Comparison of ENCODE assay signal across 1 cellular context in the genomic region with DNA sequence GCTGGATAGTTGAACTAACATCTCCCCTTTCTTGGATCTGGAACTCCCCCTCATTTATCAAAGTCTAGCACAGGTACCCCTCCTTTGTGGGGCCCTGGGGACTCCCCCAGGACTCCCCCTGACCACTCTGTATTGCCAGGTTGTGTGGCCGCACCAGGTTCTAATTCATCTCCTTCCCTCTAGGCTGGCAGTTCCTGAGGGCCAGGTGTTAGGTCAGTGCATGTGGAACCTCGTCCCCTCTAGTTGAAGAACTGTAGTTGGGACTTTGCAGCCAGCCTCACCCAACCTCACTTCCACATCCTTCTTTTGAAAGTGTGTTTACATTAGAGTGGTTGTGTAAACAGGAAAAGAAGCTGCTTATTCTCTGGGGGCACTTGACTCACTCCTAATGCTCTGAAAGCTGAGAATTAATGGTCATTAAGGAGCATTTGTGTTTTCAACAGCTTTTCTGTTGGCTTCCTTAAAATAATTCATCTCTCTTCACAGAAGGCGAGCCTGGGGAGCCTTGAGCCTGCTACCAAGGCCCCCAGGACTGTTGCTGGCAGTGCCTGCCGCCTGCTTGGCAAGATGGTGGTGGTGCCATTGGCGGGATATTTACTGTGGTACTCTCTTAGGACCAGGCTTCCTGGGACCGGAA.
A peak's percentile ranks its signal among the peaks of the same experiment; 100 is the strongest.
TF ChIP-seq lines count a peak whose summit lies in the region.

No MANE protein-coding gene starts in this region.

TF ChIP-seq in HepG2, 621 proteins besides CTCF, POLR2A, EP300 and RAD21 (continued from another document and continues in another):
- TF ChIP-seq MAZ (IDR thresholded peaks at IDR 0.05; ENCODE audit: borderline replicate concordance, low read depth, low read length) (peak; percentile 64; the same call in 1 of the 2 replicates), MAZ (CRISPR knock-in tag; IDR thresholded peaks at IDR 0.05; ENCODE audit: low read depth) (no peak), CREB1 (IDR thresholded peaks at IDR 0.05) (no peak), CREB1 (CRISPR knock-in tag; IDR thresholded peaks at IDR 0.05) (peak; percentile 50; the same call in 1 of the 2 replicates), ZNF30 (CRISPR knock-in tag; IDR thresholded peaks at IDR 0.05) (0 out of 2 replicates have a peak, but pooled peaks have one; percentile 43), ZNF556 (CRISPR knock-in tag; IDR thresholded peaks at IDR 0.05; ENCODE audit: borderline replicate concordance) (0 out of 2 replicates have a peak, but pooled peaks have one; percentile 48), NFKB2 (CRISPR knock-in tag; IDR thresholded peaks at IDR 0.05; ENCODE audit: borderline replicate concordance) (peak; percentile 49; the same call in 1 of the 2 replicates), MXD4 (CRISPR knock-in tag; IDR thresholded peaks at IDR 0.05) (no peak), SOX13 (IDR thresholded peaks at IDR 0.05) (0 out of 2 replicates have a peak, but pooled peaks have one; percentile 27), SOX13 (CRISPR knock-in tag; conservative IDR thresholded peaks at IDR 0.05 in 1 of 2, IDR thresholded peaks at IDR 0.05 in 1 of 2) (no peak), GFI1 (CRISPR knock-in tag; IDR thresholded peaks at IDR 0.05; ENCODE audit: borderline replicate concordance) (no peak), SIX4 (CRISPR knock-in tag; IDR thresholded peaks at IDR 0.05) (no peak), PAF1 (CRISPR knock-in tag; IDR thresholded peaks at IDR 0.05) (no peak), POGZ (CRISPR knock-in tag; IDR thresholded peaks at IDR 0.05) (no peak), ZNF781 (CRISPR knock-in tag; IDR thresholded peaks at IDR 0.05; ENCODE audit: borderline replicate concordance, not compliant biosample characterization) (no peak), ZNF530 (CRISPR knock-in tag; IDR thresholded peaks at IDR 0.05; ENCODE audit: low read depth) (no peak), SRSF1 (optimal IDR thresholded peaks at IDR 0.05; ENCODE audit: low read depth, low read length) (no peak), ZNF572 (CRISPR knock-in tag; IDR thresholded peaks at IDR 0.05) (no peak), EED (CRISPR knock-in tag; IDR thresholded peaks at IDR 0.05) (no peak), ELF3 (CRISPR knock-in tag; IDR thresholded peaks at IDR 0.05) (peak; percentile 83), SMC3 (IDR thresholded peaks at IDR 0.05; ENCODE audit: low read length) (no peak; the same call in 1 of the 2 replicates), CHCHD3 (CRISPR knock-in tag; IDR thresholded peaks at IDR 0.05) (no peak), JDP2 (CRISPR knock-in tag; IDR thresholded peaks at IDR 0.05; ENCODE audit: borderline replicate concordance) (no peak), NFATC3 (CRISPR knock-in tag; IDR thresholded peaks at IDR 0.05) (no peak), SAFB2 (CRISPR knock-in tag; IDR thresholded peaks at IDR 0.05; ENCODE audit: borderline replicate concordance, low read depth) (no peak), ZNF350 (CRISPR knock-in tag; IDR thresholded peaks at IDR 0.05; ENCODE audit: borderline replicate concordance, low read depth) (peak; percentile 13; the same call in 1 of the 2 replicates), FOXA1 (IDR thresholded peaks at IDR 0.05) (peak; percentile 89), FOXA1 (CRISPR knock-in tag; IDR thresholded peaks at IDR 0.05) (peak; percentile 96), GABPB1 (CRISPR knock-in tag; IDR thresholded peaks at IDR 0.05) (peak; percentile 19; the same call in 1 of the 2 replicates), CREM (IDR thresholded peaks at IDR 0.05) (peak; percentile 22; the same call in 1 of the 2 replicates), CREM (CRISPR knock-in tag; IDR thresholded peaks at IDR 0.05) (no peak), POLR2G (IDR thresholded peaks at IDR 0.05; ENCODE audit: low read depth, low read length) (0 out of 2 replicates have a peak, but pooled peaks have one; percentile 45), DPF2 (CRISPR knock-in tag; IDR thresholded peaks at IDR 0.05; ENCODE audit: borderline replicate concordance, low read depth) (peak; percentile 61; the same call in 1 of the 2 replicates), SUZ12 (IDR thresholded peaks at IDR 0.05; ENCODE audit: low read depth, low read length) (no peak), HOXA5 (CRISPR knock-in tag; IDR thresholded peaks at IDR 0.05) (0 out of 2 replicates have a peak, but pooled peaks have one; percentile 53), EEA1 (CRISPR knock-in tag; IDR thresholded peaks at IDR 0.05; ENCODE audit: borderline replicate concordance) (no peak), ETV5 (CRISPR knock-in tag; IDR thresholded peaks at IDR 0.05; ENCODE audit: borderline replicate concordance) (peak; percentile 86), GPN1 (CRISPR knock-in tag; IDR thresholded peaks at IDR 0.05; ENCODE audit: borderline replicate concordance) (no peak), PAWR (CRISPR knock-in tag; IDR thresholded peaks at IDR 0.05; ENCODE audit: borderline replicate concordance) (no peak), MZF1 (CRISPR knock-in tag; IDR thresholded peaks at IDR 0.05; ENCODE audit: borderline replicate concordance) (0 out of 2 replicates have a peak, but pooled peaks have one; percentile 90), ZC3H13 (CRISPR knock-in tag; IDR thresholded peaks at IDR 0.05) (no peak), ZFP1 (CRISPR knock-in tag; IDR thresholded peaks at IDR 0.05) (0 out of 2 replicates have a peak, but pooled peaks have one; percentile 31), CCDC6 (CRISPR knock-in tag; IDR thresholded peaks at IDR 0.05) (0 out of 2 replicates have a peak, but pooled peaks have one; percentile 19)
- TF ChIP-seq, protein P1, sequence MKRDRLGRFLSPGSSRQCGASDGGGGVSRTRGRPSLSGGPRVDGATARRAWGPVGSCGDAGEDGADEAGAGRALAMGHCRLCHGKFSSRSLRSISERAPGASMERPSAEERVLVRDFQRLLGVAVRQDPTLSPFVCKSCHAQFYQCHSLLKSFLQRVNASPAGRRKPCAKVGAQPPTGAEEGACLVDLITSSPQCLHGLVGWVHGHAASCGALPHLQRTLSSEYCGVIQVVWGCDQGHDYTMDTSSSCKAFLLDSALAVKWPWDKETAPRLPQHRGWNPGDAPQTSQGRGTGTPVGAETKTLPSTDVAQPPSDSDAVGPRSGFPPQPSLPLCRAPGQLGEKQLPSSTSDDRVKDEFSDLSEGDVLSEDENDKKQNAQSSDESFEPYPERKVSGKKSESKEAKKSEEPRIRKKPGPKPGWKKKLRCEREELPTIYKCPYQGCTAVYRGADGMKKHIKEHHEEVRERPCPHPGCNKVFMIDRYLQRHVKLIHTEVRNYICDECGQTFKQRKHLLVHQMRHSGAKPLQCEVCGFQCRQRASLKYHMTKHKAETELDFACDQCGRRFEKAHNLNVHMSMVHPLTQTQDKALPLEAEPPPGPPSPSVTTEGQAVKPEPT (CRISPR knock-in tag; IDR thresholded peaks at IDR 0.05; ENCODE audit: low read depth), result peak; percentile 51; the same call in 1 of the 2 replicates
- TF ChIP-seq, protein P2, sequence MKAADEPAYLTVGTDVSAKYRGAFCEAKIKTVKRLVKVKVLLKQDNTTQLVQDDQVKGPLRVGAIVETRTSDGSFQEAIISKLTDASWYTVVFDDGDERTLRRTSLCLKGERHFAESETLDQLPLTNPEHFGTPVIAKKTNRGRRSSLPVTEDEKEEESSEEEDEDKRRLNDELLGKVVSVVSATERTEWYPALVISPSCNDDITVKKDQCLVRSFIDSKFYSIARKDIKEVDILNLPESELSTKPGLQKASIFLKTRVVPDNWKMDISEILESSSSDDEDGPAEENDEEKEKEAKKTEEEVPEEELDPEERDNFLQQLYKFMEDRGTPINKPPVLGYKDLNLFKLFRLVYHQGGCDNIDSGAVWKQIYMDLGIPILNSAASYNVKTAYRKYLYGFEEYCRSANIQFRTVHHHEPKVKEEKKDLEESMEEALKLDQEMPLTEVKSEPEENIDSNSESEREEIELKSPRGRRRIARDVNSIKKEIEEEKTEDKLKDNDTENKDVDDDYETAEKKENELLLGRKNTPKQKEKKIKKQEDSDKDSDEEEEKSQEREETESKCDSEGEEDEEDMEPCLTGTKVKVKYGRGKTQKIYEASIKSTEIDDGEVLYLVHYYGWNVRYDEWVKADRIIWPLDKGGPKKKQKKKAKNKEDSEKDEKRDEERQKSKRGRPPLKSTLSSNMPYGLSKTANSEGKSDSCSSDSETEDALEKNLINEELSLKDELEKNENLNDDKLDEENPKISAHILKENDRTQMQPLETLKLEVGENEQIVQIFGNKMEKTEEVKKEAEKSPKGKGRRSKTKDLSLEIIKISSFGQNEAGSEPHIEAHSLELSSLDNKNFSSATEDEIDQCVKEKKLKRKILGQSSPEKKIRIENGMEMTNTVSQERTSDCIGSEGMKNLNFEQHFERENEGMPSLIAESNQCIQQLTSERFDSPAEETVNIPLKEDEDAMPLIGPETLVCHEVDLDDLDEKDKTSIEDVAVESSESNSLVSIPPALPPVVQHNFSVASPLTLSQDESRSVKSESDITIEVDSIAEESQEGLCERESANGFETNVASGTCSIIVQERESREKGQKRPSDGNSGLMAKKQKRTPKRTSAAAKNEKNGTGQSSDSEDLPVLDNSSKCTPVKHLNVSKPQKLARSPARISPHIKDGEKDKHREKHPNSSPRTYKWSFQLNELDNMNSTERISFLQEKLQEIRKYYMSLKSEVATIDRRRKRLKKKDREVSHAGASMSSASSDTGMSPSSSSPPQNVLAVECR (CRISPR knock-in tag; IDR thresholded peaks at IDR 0.05; ENCODE audit: borderline replicate concordance), result peak; percentile 39
- TF ChIP-seq, protein P3, sequence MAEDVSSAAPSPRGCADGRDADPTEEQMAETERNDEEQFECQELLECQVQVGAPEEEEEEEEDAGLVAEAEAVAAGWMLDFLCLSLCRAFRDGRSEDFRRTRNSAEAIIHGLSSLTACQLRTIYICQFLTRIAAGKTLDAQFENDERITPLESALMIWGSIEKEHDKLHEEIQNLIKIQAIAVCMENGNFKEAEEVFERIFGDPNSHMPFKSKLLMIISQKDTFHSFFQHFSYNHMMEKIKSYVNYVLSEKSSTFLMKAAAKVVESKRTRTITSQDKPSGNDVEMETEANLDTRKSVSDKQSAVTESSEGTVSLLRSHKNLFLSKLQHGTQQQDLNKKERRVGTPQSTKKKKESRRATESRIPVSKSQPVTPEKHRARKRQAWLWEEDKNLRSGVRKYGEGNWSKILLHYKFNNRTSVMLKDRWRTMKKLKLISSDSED (CRISPR knock-in tag; IDR thresholded peaks at IDR 0.05), result no peak
- TF ChIP-seq, protein P4, sequence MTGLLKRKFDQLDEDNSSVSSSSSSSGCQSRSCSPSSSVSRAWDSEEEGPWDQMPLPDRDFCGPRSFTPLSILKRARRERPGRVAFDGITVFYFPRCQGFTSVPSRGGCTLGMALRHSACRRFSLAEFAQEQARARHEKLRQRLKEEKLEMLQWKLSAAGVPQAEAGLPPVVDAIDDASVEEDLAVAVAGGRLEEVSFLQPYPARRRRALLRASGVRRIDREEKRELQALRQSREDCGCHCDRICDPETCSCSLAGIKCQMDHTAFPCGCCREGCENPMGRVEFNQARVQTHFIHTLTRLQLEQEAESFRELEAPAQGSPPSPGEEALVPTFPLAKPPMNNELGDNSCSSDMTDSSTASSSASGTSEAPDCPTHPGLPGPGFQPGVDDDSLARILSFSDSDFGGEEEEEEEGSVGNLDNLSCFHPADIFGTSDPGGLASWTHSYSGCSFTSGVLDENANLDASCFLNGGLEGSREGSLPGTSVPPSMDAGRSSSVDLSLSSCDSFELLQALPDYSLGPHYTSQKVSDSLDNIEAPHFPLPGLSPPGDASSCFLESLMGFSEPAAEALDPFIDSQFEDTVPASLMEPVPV (CRISPR knock-in tag; IDR thresholded peaks at IDR 0.05), result 0 out of 2 replicates have a peak, but pooled peaks have one; percentile 51
- TF ChIP-seq, protein P5, sequence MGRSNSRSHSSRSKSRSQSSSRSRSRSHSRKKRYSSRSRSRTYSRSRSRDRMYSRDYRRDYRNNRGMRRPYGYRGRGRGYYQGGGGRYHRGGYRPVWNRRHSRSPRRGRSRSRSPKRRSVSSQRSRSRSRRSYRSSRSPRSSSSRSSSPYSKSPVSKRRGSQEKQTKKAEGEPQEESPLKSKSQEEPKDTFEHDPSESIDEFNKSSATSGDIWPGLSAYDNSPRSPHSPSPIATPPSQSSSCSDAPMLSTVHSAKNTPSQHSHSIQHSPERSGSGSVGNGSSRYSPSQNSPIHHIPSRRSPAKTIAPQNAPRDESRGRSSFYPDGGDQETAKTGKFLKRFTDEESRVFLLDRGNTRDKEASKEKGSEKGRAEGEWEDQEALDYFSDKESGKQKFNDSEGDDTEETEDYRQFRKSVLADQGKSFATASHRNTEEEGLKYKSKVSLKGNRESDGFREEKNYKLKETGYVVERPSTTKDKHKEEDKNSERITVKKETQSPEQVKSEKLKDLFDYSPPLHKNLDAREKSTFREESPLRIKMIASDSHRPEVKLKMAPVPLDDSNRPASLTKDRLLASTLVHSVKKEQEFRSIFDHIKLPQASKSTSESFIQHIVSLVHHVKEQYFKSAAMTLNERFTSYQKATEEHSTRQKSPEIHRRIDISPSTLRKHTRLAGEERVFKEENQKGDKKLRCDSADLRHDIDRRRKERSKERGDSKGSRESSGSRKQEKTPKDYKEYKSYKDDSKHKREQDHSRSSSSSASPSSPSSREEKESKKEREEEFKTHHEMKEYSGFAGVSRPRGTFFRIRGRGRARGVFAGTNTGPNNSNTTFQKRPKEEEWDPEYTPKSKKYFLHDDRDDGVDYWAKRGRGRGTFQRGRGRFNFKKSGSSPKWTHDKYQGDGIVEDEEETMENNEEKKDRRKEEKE (IDR thresholded peaks at IDR 0.05), result no peak
- TF ChIP-seq, protein P6, sequence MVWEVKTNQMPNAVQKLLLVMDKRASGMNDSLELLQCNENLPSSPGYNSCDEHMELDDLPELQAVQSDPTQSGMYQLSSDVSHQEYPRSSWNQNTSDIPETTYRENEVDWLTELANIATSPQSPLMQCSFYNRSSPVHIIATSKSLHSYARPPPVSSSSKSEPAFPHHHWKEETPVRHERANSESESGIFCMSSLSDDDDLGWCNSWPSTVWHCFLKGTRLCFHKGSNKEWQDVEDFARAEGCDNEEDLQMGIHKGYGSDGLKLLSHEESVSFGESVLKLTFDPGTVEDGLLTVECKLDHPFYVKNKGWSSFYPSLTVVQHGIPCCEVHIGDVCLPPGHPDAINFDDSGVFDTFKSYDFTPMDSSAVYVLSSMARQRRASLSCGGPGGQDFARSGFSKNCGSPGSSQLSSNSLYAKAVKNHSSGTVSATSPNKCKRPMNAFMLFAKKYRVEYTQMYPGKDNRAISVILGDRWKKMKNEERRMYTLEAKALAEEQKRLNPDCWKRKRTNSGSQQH (CRISPR knock-in tag; IDR thresholded peaks at IDR 0.05; ENCODE audit: low read depth), result peak; percentile 65; the same call in 1 of the 2 replicates
- TF ChIP-seq, protein P7, sequence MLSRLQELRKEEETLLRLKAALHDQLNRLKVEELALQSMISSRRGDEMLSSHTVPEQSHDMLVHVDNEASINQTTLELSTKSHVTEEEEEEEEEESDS (CRISPR knock-in tag; IDR thresholded peaks at IDR 0.05; ENCODE audit: borderline replicate concordance), result no peak
- TF ChIP-seq, protein P8, sequence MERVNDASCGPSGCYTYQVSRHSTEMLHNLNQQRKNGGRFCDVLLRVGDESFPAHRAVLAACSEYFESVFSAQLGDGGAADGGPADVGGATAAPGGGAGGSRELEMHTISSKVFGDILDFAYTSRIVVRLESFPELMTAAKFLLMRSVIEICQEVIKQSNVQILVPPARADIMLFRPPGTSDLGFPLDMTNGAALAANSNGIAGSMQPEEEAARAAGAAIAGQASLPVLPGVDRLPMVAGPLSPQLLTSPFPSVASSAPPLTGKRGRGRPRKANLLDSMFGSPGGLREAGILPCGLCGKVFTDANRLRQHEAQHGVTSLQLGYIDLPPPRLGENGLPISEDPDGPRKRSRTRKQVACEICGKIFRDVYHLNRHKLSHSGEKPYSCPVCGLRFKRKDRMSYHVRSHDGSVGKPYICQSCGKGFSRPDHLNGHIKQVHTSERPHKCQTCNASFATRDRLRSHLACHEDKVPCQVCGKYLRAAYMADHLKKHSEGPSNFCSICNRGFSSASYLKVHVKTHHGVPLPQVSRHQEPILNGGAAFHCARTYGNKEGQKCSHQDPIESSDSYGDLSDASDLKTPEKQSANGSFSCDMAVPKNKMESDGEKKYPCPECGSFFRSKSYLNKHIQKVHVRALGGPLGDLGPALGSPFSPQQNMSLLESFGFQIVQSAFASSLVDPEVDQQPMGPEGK (CRISPR knock-in tag; IDR thresholded peaks at IDR 0.05), result peak; percentile 52
